21 cellular contexts compared by ENCODE assay signal in genomic region chr4:176236909-176237308, GRCh38. TPM values are rescaled to one million over a fixed set of nuclear protein-coding genes. Genes with fewer than 3 reads are reported as not detected.
DNase-seq lines count a peak whose midpoint lies in the region; ATAC-seq and TF ChIP-seq lines count a peak whose summit lies in the region.
"Had no signal": no experiment of that assay in that cellular context is flagged by ENCODE, and none has a peak within 500 bp of the region (broad histone marks: within the 10 kb centered on the region; RNA-seq: fewer than 3 reads in every experiment).

No MANE protein-coding gene starts in this region.

- peak overlapping the region; percentile 69 for H2BK5ac ChIP-seq in IMR-90 (ENCODE audit: low read depth, low read length, poor library complexity, severe bottlenecking)

- in situ Hi-C loops in IMR-90 (cut with MboI; ENCODE audit: low sequenced_read_pairs), result no loop called here

- H2AFZ ChIP-seq in IMR-90 (replicated peaks; ENCODE audit: low read length, poor library complexity), result no peak overlapping the region

- DNase-seq in Daoy (ENCODE audit: low read depth) (peak; percentile 8), IMR-90 (peak; percentile 80), epithelial cell of esophagus (ENCODE audit: low read depth) (peak; percentile 23), medulla oblongata (ENCODE audit: extremely low spot score) (no peak), SIG-M5 (lab: John Stamatoyannopoulos, UW) (no peak)
- DNase-seq in NK-92 treated with Interleukin-12 subunit alpha and Interleukin-12 subunit beta, amount 100 ng/mL, for 24 hours (lab: John Stamatoyannopoulos, UW), result no peak
- DNase-seq: activated naive CD4-positive, alpha-beta T cell treated with anti-CD3 and anti-CD28 coated beads, Interleukin-2, amount 50 U/mL, for 16 hours; AML-193; Caco-2; dorsolateral prefrontal cortex; GDM1; naive B cell; NCI-H524 treated with DMSO at 0.1 percent for 48 hours; posterior cingulate gyrus; T-cell; tibial artery had no signal

- H3K18ac ChIP-seq in IMR-90 (ENCODE audit: low read depth, low read length), result peak overlapping the region; percentile 82; the same call in 1 of the 2 replicates

- no peaks in the 10 kb centered on the region for H3K9me3 ChIP-seq in IMR-90 (ENCODE audit: control insufficient read depth, insufficient read depth, low read length)
- no peaks in the 10 kb centered on the region for H3K9me3 ChIP-seq in muscle layer of duodenum (ENCODE audit: control insufficient read depth in 1 of 2, low read length in 2 of 2)
- H3K9me3 ChIP-seq: Caco-2 had no signal

- no peak for TF ChIP-seq POLR2A in IMR-90 (IDR thresholded peaks at IDR 0.05; ENCODE audit: low read depth, low read length)

- TF ChIP-seq CTCF in IMR-90 (conservative IDR thresholded peaks at IDR 0.05; ENCODE audit: low read depth, low read length) (no peak), epithelial cell of esophagus (IDR thresholded peaks at IDR 0.05; ENCODE audit: insufficient read depth, low read depth, low read length, missing control alignments) (no peak)

- 60% methylated on average over 1 of the region's 4 CpGs; no CpG with 5 or more reads in 1 of the 2 experiments for WGBS in IMR-90 (ENCODE audit: extremely low coverage in 2 of 2, insufficient read length in 1 of 2), 2 experiments

- H2BK120ac ChIP-seq in IMR-90 (ENCODE audit: low read depth, low read length), result peak overlapping the region; percentile 44; the same call in 1 of the 2 replicates

- CTCF ChIA-PET in IMR-90 (lab: Yijun Ruan, JAX), result no interaction called here

- no peaks in the 10 kb centered on the region for H3K36me3 ChIP-seq in IMR-90 (ENCODE audit: control insufficient read depth, insufficient read depth, low read length)
- no peaks in the 10 kb centered on the region for H3K36me3 ChIP-seq in muscle layer of duodenum (ENCODE audit: control insufficient read depth in 1 of 2, insufficient read depth in 2 of 2, low read length in 2 of 2)

- no peak overlapping the region for H4K91ac ChIP-seq in IMR-90 (ENCODE audit: insufficient read depth, low read depth, low read length)

- no peak overlapping the region for H3K56ac ChIP-seq in IMR-90 (ENCODE audit: extremely low read depth, insufficient read depth, low read length)

- no peak overlapping the region for H3K14ac ChIP-seq in IMR-90 (replicated peaks; ENCODE audit: low read depth, low read length)

- H3K4me3 ChIP-seq in IMR-90 (ENCODE audit: insufficient read depth, low read depth, low read length), result no peak overlapping the region
- H3K4me3 ChIP-seq in epithelial cell of esophagus (ENCODE audit: low read length), result no peak overlapping the region
- H3K4me3 ChIP-seq in muscle layer of duodenum (ENCODE audit: low read depth in 1 of 2, low read length in 2 of 2), result peak overlapping the region in 1 of 2 donors; percentile 13
- H3K4me3 ChIP-seq: tibial artery had no signal

- intact Hi-C loops in IMR-90 (cut with micrococcal nuclease), result loop anchor here (5.0 kb wide), 1 partner anchor 40 kb away; the partner anchor contains the start of gene SPATA4

- peak overlapping the region; percentile 56; the same call in 1 of the 2 replicates for H4K5ac ChIP-seq in IMR-90 (ENCODE audit: low read depth, low read length)

- POLR2A ChIA-PET in IMR-90 (lab: Charles Lee; ENCODE audit: unreplicated experiment), result no interaction called here

- H3K27me3 ChIP-seq in IMR-90 (ENCODE audit: control insufficient read depth, insufficient read depth, low read length) (no peaks in the 10 kb centered on the region), muscle layer of duodenum (ENCODE audit: low read depth, low read length) (no peaks in the 10 kb centered on the region)
- H3K27me3 ChIP-seq: dorsolateral prefrontal cortex, tibial artery had no signal

- peak; percentile 55; the same call in 1 of the 2 replicates for ATAC-seq in IMR-90 (ENCODE audit: low read depth)
- ATAC-seq in GM21717 (IDR thresholded peaks at IDR 0.05; ENCODE audit: unreplicated experiment), result no peak
- ATAC-seq: stimulated activated effector memory CD8-positive, alpha-beta T cell treated with anti-CD3 and anti-CD28 coated beads, Interleukin-12 subunit alpha, Interleukin-12 subunit beta, amount 100 ng/mL, for 72 hours; T-cell had no signal

- H3K9me1 ChIP-seq in IMR-90 (ENCODE audit: insufficient read depth, low read length), result no peaks in the 10 kb centered on the region

- peak overlapping the region; percentile 54; a peak in 2 of 4 replicates for H4K8ac ChIP-seq in IMR-90 (ENCODE audit: low read depth in 2 of 2, low read length in 2 of 2)

- peak overlapping the region; percentile 71; the same call in 1 of the 3 replicates for H2BK15ac ChIP-seq in IMR-90 (ENCODE audit: low read depth, low read length)

- peak overlapping the region; percentile 33; the same call in 1 of the 2 replicates for H3K4me2 ChIP-seq in IMR-90 (ENCODE audit: low read depth, low read length)

- H3K23ac ChIP-seq in IMR-90 (ENCODE audit: low read depth, low read length), result 0 out of 2 replicates have a peak overlapping the region, but pooled peaks have one; percentile 22

- H4K20me1 ChIP-seq in IMR-90 (ENCODE audit: insufficient read depth, low read length), result no peaks in the 10 kb centered on the region

- BruUV-seq in IMR-90 (replicated peaks; lab: Mats Ljungman, UMichigan), result no TSS peak

- no peak overlapping the region for H2AK5ac ChIP-seq in IMR-90 (ENCODE audit: low read depth, low read length)

- no peak for TF ChIP-seq RAD21 in IMR-90 (IDR thresholded peaks at IDR 0.05; ENCODE audit: low read length)

- H2BK20ac ChIP-seq in IMR-90 (ENCODE audit: low read depth, low read length), result peak overlapping the region; percentile 27; the same call in 1 of the 2 replicates

- no peak overlapping the region for H3K9ac ChIP-seq in IMR-90 (ENCODE audit: low read depth, low read length)

- H3K4ac ChIP-seq in IMR-90 (ENCODE audit: low read depth, low read length), result no peak overlapping the region; the same call in 1 of the 2 replicates

- H2AK9ac ChIP-seq in IMR-90 (replicated peaks; ENCODE audit: low read depth, low read length, poor library complexity), result peak overlapping the region; percentile 17

- H3K27ac ChIP-seq in IMR-90 (ENCODE audit: insufficient read depth, low read length) (no peak overlapping the region), muscle layer of duodenum (ENCODE audit: low read length) (peak overlapping the region; percentile 53)

- no peaks in the 10 kb centered on the region for H3K79me1 ChIP-seq in IMR-90 (ENCODE audit: low read depth in 1 of 2, low read length in 2 of 2)

- dilution Hi-C loops in IMR-90 (cut with HindIII; ENCODE audit: low sequenced_read_pairs, unreplicated experiment), result no loop called here

- peaks cover 11% of the 10 kb centered on the region; the same call in 1 of the 2 replicates for H3K4me1 ChIP-seq in IMR-90 (ENCODE audit: control insufficient read depth, insufficient read depth, low read length)
- no peaks in the 10 kb centered on the region for H3K4me1 ChIP-seq in muscle layer of duodenum (ENCODE audit: control insufficient read depth in 1 of 2, insufficient read depth in 2 of 2, low read length in 2 of 2)
- H3K4me1 ChIP-seq: Caco-2 had no signal

TF ChIP-seq in IMR-90, 13 proteins besides CTCF, POLR2A, EP300 and RAD21:
- TF ChIP-seq FOS (IDR thresholded peaks at IDR 0.05; ENCODE audit: low read depth, low read length), result 0 out of 2 replicates have a peak, but pooled peaks have one; percentile 11
- no peak for TF ChIP-seq RCOR1 (IDR thresholded peaks at IDR 0.05; ENCODE audit: insufficient replicate concordance, low read length)

RNA-seq across cellular contexts. Expression of gene ASB5, which starts 32.1 kb away (rescaled TPM):
- total RNA-seq in Daoy (2014; rRNA removed; shearing (Covaris generic)), result 0.57 and 0.65 TPM in 2 replicates
- 0.18 and 0.56 TPM in 2 replicates for total RNA-seq in IMR-90 (2012; rRNA removed)
- polyA plus RNA-seq in IMR-90 (2012; rRNA removed), result 0.21 and 0.32 TPM in 2 replicates
- polyA plus RNA-seq in IMR-90 (2012; cell fraction: cytosol; rRNA removed), result 0.08 and 0.11 TPM in 2 replicates
- 0.04 and 0.38 TPM in 2 replicates for polyA plus RNA-seq in IMR-90 (2012; cell fraction: nucleus; rRNA removed; ENCODE audit: low replicate concordance)
- total RNA-seq: Caco-2, liver, T-cell had no signal
- polyA plus RNA-seq: IgD-negative memory B cell had no signal

RNA-seq across cellular contexts. Expression of gene SPATA4, which starts 41.5 kb away (rescaled TPM):
- total RNA-seq in Daoy (2014; rRNA removed; shearing (Covaris generic)), result 0.34 TPM in 1 of 2 replicates, not detected in the other
- total RNA-seq in IMR-90 (2012; rRNA removed), result under 0.01 and 0.28 TPM in 2 replicates
- polyA plus RNA-seq in IMR-90 (2012; rRNA removed), result 0.09 and 0.14 TPM in 2 replicates
- polyA plus RNA-seq in IMR-90 (2012; cell fraction: cytosol; rRNA removed), result not detected in 2 replicates
- not detected in 2 replicates for polyA plus RNA-seq in IMR-90 (2012; cell fraction: nucleus; rRNA removed; ENCODE audit: low replicate concordance)
- total RNA-seq: Caco-2, T-cell had no signal
- polyA plus RNA-seq: IgD-negative memory B cell, liver had no signal

Comparison
In these comparisons a context has a peak if more than half of its experiments do, and no peak if none do; other contexts are left out.
1. DNase-seq: peak in Daoy (single experiment), IMR-90 (single experiment) and epithelial cell of esophagus (single experiment); none in medulla oblongata (single experiment), SIG-M5 (single experiment) and NK-92 treated with Interleukin-12 subunit alpha and Interleukin-12 subunit beta, amount 100 ng/mL, for 24 hours (single experiment).